ENCODE assay signal across 1 cellular context in genomic region chr22:50284479-50284878, GRCh38.
A peak's percentile ranks its signal among the peaks of the same experiment; 100 is the strongest.
TF ChIP-seq lines count a peak whose summit lies in the region.

No MANE protein-coding gene starts in this region.

TF ChIP-seq in GM23338, 12 proteins besides CTCF, POLR2A, EP300 and RAD21:
- TF ChIP-seq ZNF462 (CRISPR knock-in tag; IDR thresholded peaks at IDR 0.05), result no peak
- peak; percentile 13 for TF ChIP-seq REST (IDR thresholded peaks at IDR 0.05; ENCODE audit: unreplicated experiment)
- no peak for TF ChIP-seq STAT1 (IDR thresholded peaks at IDR 0.05; ENCODE audit: unreplicated experiment)
